ENCODE assay signal across 8 cellular contexts in genomic region chr1:30907641-30908445, GRCh38. TPM values are rescaled to one million over a fixed set of nuclear protein-coding genes. Genes with fewer than 3 reads are reported as not detected.
DNase-seq lines count a peak whose midpoint lies in the region; ATAC-seq, FAIRE-seq and TF ChIP-seq lines count a peak whose summit lies in the region.
"Had no signal": no experiment of that assay in that cellular context is flagged by ENCODE, and none has a peak within 500 bp of the region (broad histone marks: within the 10 kb centered on the region; RNA-seq: fewer than 3 reads in every experiment).

No MANE protein-coding gene starts in this region.

- DNase-seq in MG63: no peak
- no peak for DNase-seq in GM12878 (ENCODE audit: low read depth, low spot score)
- DNase-seq in HepG2 (ENCODE audit: low spot score): no peak
- DNase-seq in suprapubic skin (ENCODE audit: low spot score in 2 of 2): peak in 1 of 2 donors; percentile 64
- no peak for DNase-seq in body of pancreas
- no peak for DNase-seq in activated gamma-delta T cell (lab: John Stamatoyannopoulos, UW)
- DNase-seq in central memory CD4-positive, alpha-beta T cell: no peak
- DNase-seq: GOT3 had no signal

- H4K20me1 ChIP-seq in GM12878 (ENCODE audit: control insufficient read depth, insufficient read depth) (no peaks in the 10 kb centered on the region), HepG2 (ENCODE audit: insufficient read depth, low read length) (no peaks in the 10 kb centered on the region)

- 1% methylated on average over 33 of the region's 64 CpGs for WGBS in GM12878 (ENCODE audit: insufficient coverage, insufficient replicate concordance, low lambda C conversion rate, missing lambda C conversion rate)
- WGBS in HepG2 (ENCODE audit: low lambda C conversion rate): 51% methylated on average over 30 of the region's 64 CpGs
- 80% methylated on average over 2 of the region's 64 CpGs for WGBS in suprapubic skin
- WGBS in body of pancreas, 2 donors: 16 to 23% methylated on average over 19 to 45 of the region's 64 CpGs

- ATAC-seq in GM12878: no peak
- ATAC-seq in HepG2: no peak
- ATAC-seq in body of pancreas: no peak

- FAIRE-seq in GM12878 (lab: Jason Lieb, UNC) (no peak), HepG2 (lab: Jason Lieb, UNC) (no peak)

- no peaks in the 10 kb centered on the region for H3K4me1 ChIP-seq in GM12878 (ENCODE audit: control insufficient read depth, insufficient read depth, low read length)
- H3K4me1 ChIP-seq in HepG2 (ENCODE audit: insufficient read depth, low read length): peaks cover 23% of the 10 kb centered on the region
- H3K4me1 ChIP-seq in suprapubic skin: peaks cover 34% of the 10 kb centered on the region
- H3K4me1 ChIP-seq in body of pancreas: peaks cover 16% of the 10 kb centered on the region

- no peak overlapping the region for H3K27ac ChIP-seq in GM12878 (ENCODE audit: control insufficient read depth, insufficient read depth)
- H3K27ac ChIP-seq in HepG2 (ENCODE audit: extremely low read length, insufficient read depth, low read length): no peak overlapping the region
- no peak overlapping the region for H3K27ac ChIP-seq in suprapubic skin
- peak overlapping the region in 1 of 4 donors; percentile 52 for H3K27ac ChIP-seq in body of pancreas

- H3K27me3 ChIP-seq in MG63 (no peaks in the 10 kb centered on the region), GM12878 (replicated peaks in 1 of 2; ENCODE audit: control insufficient read depth in 2 of 2, insufficient read depth in 2 of 2, low read length in 1 of 2) (peaks cover 16% of the 10 kb centered on the region in 2 experiments), HepG2 (ENCODE audit: control insufficient read depth in 1 of 2, insufficient read depth in 2 of 2, low read length in 2 of 2) (peaks cover 5 to 45% of the 10 kb centered on the region in 2 experiments), suprapubic skin (no peaks in the 10 kb centered on the region), body of pancreas (no peaks in the 10 kb centered on the region)

- H3K4me3 ChIP-seq in MG63 (peak overlapping the region; percentile 46), GM12878 (no peak overlapping the region), HepG2 (replicated peaks in 1 of 3; ENCODE audit: insufficient read depth in 1 of 3, low read depth in 2 of 3, low read length in 3 of 3) (peak overlapping the region in 1 of 3 experiments; percentile 28; a peak in 3 of 6 replicates), suprapubic skin (peak overlapping the region; percentile 60), body of pancreas (no peak overlapping the region)

- TF ChIP-seq RAD21 in GM12878 (IDR thresholded peaks at IDR 0.05; ENCODE audit: insufficient read depth, low read depth, low read length) (no peak), HepG2 (CRISPR knock-in tag; IDR thresholded peaks at IDR 0.05) (no peak)

- TF ChIP-seq POLR2A in GM12878 (IDR thresholded peaks at IDR 0.05; ENCODE audit: low read depth, low read length) (no peak), HepG2 (IDR thresholded peaks at IDR 0.05; ENCODE audit: insufficient read depth in 1 of 2, low read depth in 2 of 2, low read length in 2 of 2) (no peak), suprapubic skin (IDR thresholded peaks at IDR 0.05) (no peak), body of pancreas (IDR thresholded peaks at IDR 0.05) (no peak)

- in situ Hi-C loops in GM12878 (cut with MboI) (no loop called here), HepG2 (cut with HindIII; ENCODE audit: extremely low pct_ligation_motif_present, low pct_unique_long_range_greater_than_20kb) (no loop called here)

- H3K36me3 ChIP-seq in MG63: no peaks in the 10 kb centered on the region
- H3K36me3 ChIP-seq in GM12878 (ENCODE audit: control insufficient read depth in 2 of 2, insufficient read depth in 2 of 2, low read length in 1 of 2): no peaks in the 10 kb centered on the region
- H3K36me3 ChIP-seq in HepG2 (replicated peaks in 1 of 2; ENCODE audit: control insufficient read depth in 1 of 2, insufficient read depth in 2 of 2, low read length in 2 of 2): no peaks in the 10 kb centered on the region
- no peaks in the 10 kb centered on the region for H3K36me3 ChIP-seq in suprapubic skin
- H3K36me3 ChIP-seq in body of pancreas (replicated peaks in 1 of 2; ENCODE audit: insufficient read depth in 1 of 2, low read depth in 2 of 2): no peaks in the 10 kb centered on the region

- BruUV-seq in GM12878 (replicated peaks; lab: Mats Ljungman, UMichigan): no TSS peak
- BruUV-seq in HepG2 (replicated peaks; lab: Mats Ljungman, UMichigan): no TSS peak

- no peak for TF ChIP-seq EP300 in GM12878 (IDR thresholded peaks at IDR 0.05; ENCODE audit: borderline replicate concordance in 1 of 2, control insufficient read depth in 1 of 2, low read depth in 2 of 2, low read length in 2 of 2)
- TF ChIP-seq EP300 in HepG2 (IDR thresholded peaks at IDR 0.05; ENCODE audit: low read depth in 2 of 2, low read length in 2 of 2): no peak
- no peak for TF ChIP-seq EP300 in HepG2 (CRISPR knock-in tag; IDR thresholded peaks at IDR 0.05; ENCODE audit: borderline replicate concordance)
- no peak for TF ChIP-seq EP300 in suprapubic skin (IDR thresholded peaks at IDR 0.05)

- POLR2A ChIA-PET in GM12878 (lab: Charles Lee): no interaction called here
- POLR2A ChIA-PET in HepG2 (lab: Yijun Ruan, JAX): no interaction called here

- CTCF ChIA-PET in GM12878 (lab: Yijun Ruan, JAX): no interaction called here
- CTCF ChIA-PET in HepG2 (lab: Yijun Ruan, JAX; ENCODE audit: low intra/inter-chr PET ratio, low total read pairs): no interaction called here

- H2AFZ ChIP-seq in GM12878 (ENCODE audit: control insufficient read depth, low read depth, low read length): no peak overlapping the region
- no peak overlapping the region for H2AFZ ChIP-seq in HepG2 (ENCODE audit: low read length)

- SMC1A ChIA-PET in GM12878 (lab: Charles Lee; ENCODE audit: uncharacterized antibody, unreplicated experiment): no interaction called here

- intact Hi-C loops in GM12878 (cut with micrococcal nuclease; ENCODE audit: unreplicated experiment) (no loop called here), HepG2 (cut with micrococcal nuclease; ENCODE audit: unreplicated experiment) (no loop called here), body of pancreas (cut with DNase I) (no loop called here)

- TF ChIP-seq CTCF in GM12878 (IDR thresholded peaks at IDR 0.05 in 2 of 3, conservative IDR thresholded peaks at IDR 0.05 in 1 of 3; ENCODE audit: control insufficient read depth in 2 of 3, extremely low read depth in 1 of 3, insufficient read depth in 1 of 3, low read depth in 3 of 3, low read length in 3 of 3) (no peak), HepG2 (CRISPR knock-in tag; IDR thresholded peaks at IDR 0.05) (no peak), suprapubic skin (IDR thresholded peaks at IDR 0.05) (no peak), body of pancreas (IDR thresholded peaks at IDR 0.05) (no peak)

- H3K9me3 ChIP-seq in MG63: no peaks in the 10 kb centered on the region
- no peaks in the 10 kb centered on the region for H3K9me3 ChIP-seq in GM12878 (replicated peaks; ENCODE audit: control insufficient read depth, insufficient read depth, low read length)
- H3K9me3 ChIP-seq in HepG2 (ENCODE audit: low read length): no peaks in the 10 kb centered on the region
- H3K9me3 ChIP-seq in suprapubic skin: no peaks in the 10 kb centered on the region
- no peaks in the 10 kb centered on the region for H3K9me3 ChIP-seq in body of pancreas

- H3K79me2 ChIP-seq in GM12878 (ENCODE audit: control insufficient read depth, insufficient read depth, low read length) (no peaks in the 10 kb centered on the region), HepG2 (ENCODE audit: insufficient read depth, low read length) (no peaks in the 10 kb centered on the region)

- RAD21 ChIA-PET in GM12878 (lab: Charles Lee; ENCODE audit: unreplicated experiment): interaction anchor here (0.6 kb wide), 1 partner anchor 124 kb away, joined by 3 read pairs; no protein-coding TSS in a partner anchor

- H3K9ac ChIP-seq in GM12878 (ENCODE audit: control insufficient read depth, insufficient read depth, low read length): no peak overlapping the region
- H3K9ac ChIP-seq in HepG2 (ENCODE audit: insufficient read depth, low read depth, low read length): no peak overlapping the region

- H3K4me2 ChIP-seq in GM12878 (ENCODE audit: control insufficient read depth, insufficient read depth) (no peak overlapping the region), HepG2 (ENCODE audit: low read depth, low read length) (peak overlapping the region; percentile 7; the same call in 1 of the 2 replicates)

RNA-seq across cellular contexts. Expression of gene SDC3, which starts 0.7 kb away (rescaled TPM):
- total RNA-seq in MG63 (2014; rRNA removed; shearing (Covaris generic); ENCODE audit: low replicate concordance): 12.1 and 12.3 TPM in 2 replicates
- 0.06 and 0.24 TPM in 2 replicates for total RNA-seq in GM12878 (2013; cell fraction: nucleolus; rRNA removed)
- total RNA-seq in GM12878 (2014; rRNA removed) (under 0.01 TPM in 1 of 2 replicates, not detected in the other), GM12878 (2014; rRNA removed; fragmentation: Illumina TruSeq; extraction: Trizol) (0.05 and 0.09 TPM in 2 replicates), GM12878 (2021) (0.24 and 0.36 TPM in 2 replicates), HepG2 (2016; rRNA removed; fragmentation: Illumina TruSeq; extraction: Trizol) (0.18 and 0.49 TPM in 2 replicates), suprapubic skin (10 to 100 TPM in 3 of 4 donors, 1 to 10 TPM in 1; 7.7 to 16.7 (median 15.1) TPM), body of pancreas (10 to 100 TPM in 1 of 2 donors, 1 to 10 TPM in 1; 7.8 to 19.1 TPM)
- polyA plus RNA-seq in GM12878 (2011; ENCODE audit: low read depth): 0.12 TPM
- polyA plus RNA-seq in GM12878 (2011; rRNA removed) (0.13 and 0.46 TPM in 2 replicates), GM12878 (2014; fragmentation: Illumina TruSeq; extraction: Trizol) (0.04 TPM in 1 of 2 replicates, not detected in the other), GM12878 (2014; fragmentation: Nextera tagmentation; extraction: Ambion mirVana) (under 1 TPM in 1 of 2 experiments, not detected in 1; under 0.01 TPM), GM12878 (2014; rRNA removed) (0.10 and 0.23 TPM in 2 replicates), GM12878 (2016; fragmentation: Nextera tagmentation; extraction: Ambion mirVana) (under 1 TPM in 1 of 2 experiments, not detected in 1; 0.04 TPM), HepG2 (2011; rRNA removed) (0.84 and 0.85 TPM in 2 replicates)
- polyA plus RNA-seq in GM12878 (2011; cell fraction: cytosol; rRNA removed): 0.57 and 0.70 TPM in 2 replicates
- polyA plus RNA-seq in GM12878 (2011; cell fraction: nucleus; rRNA removed): 0.66 and 0.72 TPM in 2 replicates
- 0.08 and 0.22 TPM in 2 replicates for polyA plus RNA-seq in GM12878 (2012)
- polyA minus RNA-seq in GM12878 (2011; rRNA and poly(A)+ RNA removed): 0.37 and 0.67 TPM in 2 replicates
- 1.1 TPM in 1 of 2 replicates, not detected in the other for polyA minus RNA-seq in GM12878 (2011; cell fraction: cytosol; rRNA and poly(A)+ RNA removed)
- polyA minus RNA-seq in GM12878 (2011; cell fraction: nucleus; rRNA and poly(A)+ RNA removed): 0.24 and 0.38 TPM in 2 replicates
- 0.10 and 0.26 TPM in 2 replicates for total RNA-seq in HepG2 (2016; cell fraction: cytosol; rRNA removed; fragmentation: Illumina TruSeq; extraction: Trizol; ENCODE audit: low read depth)
- 0.25 and 0.61 TPM in 2 replicates for total RNA-seq in HepG2 (2016; cell fraction: insoluble cytoplasmic fraction; rRNA removed; fragmentation: Illumina TruSeq; extraction: Trizol)
- total RNA-seq in HepG2 (2016; cell fraction: membrane; rRNA removed; fragmentation: Illumina TruSeq; extraction: Trizol): 0.24 and 0.40 TPM in 2 replicates
- total RNA-seq in HepG2 (2016; cell fraction: nucleus; rRNA removed; fragmentation: Illumina TruSeq; extraction: Trizol): 0.47 and 0.78 TPM in 2 replicates
- polyA plus RNA-seq in HepG2 (2011; cell fraction: cytosol; rRNA removed): 0.64 and 0.74 TPM in 2 replicates
- 1.3 and 1.4 TPM in 2 replicates for polyA plus RNA-seq in HepG2 (2011; cell fraction: nucleus; rRNA removed)
- polyA plus RNA-seq in HepG2 (2012): 0.98 and 2.3 TPM in 2 replicates
- polyA plus RNA-seq in HepG2 (2016; cell fraction: cytosol; fragmentation: Illumina TruSeq; extraction: Trizol; ENCODE audit: low read depth): 0.11 and 0.24 TPM in 2 replicates
- 0.69 and 0.96 TPM in 2 replicates for polyA plus RNA-seq in HepG2 (2016; cell fraction: insoluble cytoplasmic fraction; fragmentation: Illumina TruSeq; extraction: Trizol; ENCODE audit: low read depth)
- polyA plus RNA-seq in HepG2 (2016; cell fraction: membrane; fragmentation: Illumina TruSeq; extraction: Trizol; ENCODE audit: low read depth): 0.35 and 0.79 TPM in 2 replicates
- 1.5 and 1.7 TPM in 2 replicates for polyA plus RNA-seq in HepG2 (2016; cell fraction: nucleus; fragmentation: Illumina TruSeq; extraction: Trizol; ENCODE audit: insufficient read depth, low read depth)
- 1.8 and 6.1 TPM in 2 replicates for polyA minus RNA-seq in HepG2 (2011; rRNA and poly(A)+ RNA removed; ENCODE audit: low replicate concordance)
- polyA minus RNA-seq in HepG2 (2011; cell fraction: cytosol; rRNA and poly(A)+ RNA removed): 0.89 and 2.0 TPM in 2 replicates
- polyA minus RNA-seq in HepG2 (2011; cell fraction: nucleus; rRNA and poly(A)+ RNA removed): 0.37 and 0.77 TPM in 2 replicates

Comparison
In these comparisons a context has a peak if more than half of its experiments do, and no peak if none do; other contexts are left out.
1. H3K4me3 ChIP-seq: peak in MG63 (single experiment) and suprapubic skin (single experiment); none in GM12878 (single experiment) and body of pancreas (0 of 2).